Comparison of ENCODE assay signal across 1 cellular context in the genomic region with DNA sequence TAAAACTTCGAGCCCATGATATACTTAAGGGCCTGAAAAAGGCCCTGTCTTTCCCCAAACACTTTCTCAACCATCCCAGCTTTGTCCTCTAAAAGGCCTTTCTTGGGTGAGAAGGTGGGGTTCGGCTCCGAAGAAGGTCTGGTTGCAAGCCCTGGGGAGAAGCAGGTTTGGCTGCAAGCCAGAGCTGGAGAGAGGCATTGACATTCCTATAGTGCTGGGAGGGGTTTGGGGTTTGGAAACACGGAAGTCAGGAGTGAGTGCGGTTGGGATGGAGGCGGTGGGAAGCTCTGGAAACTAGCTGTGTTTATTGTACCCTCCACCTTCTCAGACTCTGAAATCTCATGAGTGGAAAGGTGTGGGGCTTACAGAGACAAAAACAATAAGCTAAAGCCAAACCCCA.
TF ChIP-seq lines count a peak whose summit lies in the region.

No MANE protein-coding gene starts in this region.

TF ChIP-seq in K562, 482 proteins besides CTCF, POLR2A, EP300 and RAD21:
- 0 out of 2 replicates have a peak, but pooled peaks have one; percentile 20 for TF ChIP-seq NFIC (IDR thresholded peaks at IDR 0.05)
TF ChIP-seq in K562: peak in this region for 1; not testable (repeated sequence) for 481.
